In genomic region chr7:71598553-71598952, GRCh38 we compare ENCODE assay signal across 27 cellular contexts.
A peak's percentile ranks its signal among the peaks of the same experiment; 100 is the strongest.
DNase-seq lines count a peak whose midpoint lies in the region; ATAC-seq, FAIRE-seq and TF ChIP-seq lines count a peak whose summit lies in the region.
"Had no signal": no experiment of that assay in that cellular context is flagged by ENCODE, and none has a peak within 500 bp of the region (broad histone marks: within the 10 kb centered on the region; RNA-seq: fewer than 3 reads in every experiment).

No MANE protein-coding gene starts in this region.

- peaks cover 0 to 4% (median 0%) of the 10 kb centered on the region in 5 donors for H3K36me3 Mint-ChIP-seq in naive thymus-derived CD4-positive, alpha-beta T cell
- H3K36me3 Mint-ChIP-seq: CD8-positive, alpha-beta T cell had no signal

- ATAC-seq in HepG2 (no peak), right lobe of liver (no peak), K562 (no peak), HG02885 (IDR thresholded peaks at IDR 0.05; ENCODE audit: poor library complexity, unreplicated experiment) (no peak)
- ATAC-seq in naive thymus-derived CD4-positive, alpha-beta T cell = no peak
- ATAC-seq: A549; CD8-positive, alpha-beta T cell; GM12878 had no signal

- H3K4me3 Mint-ChIP-seq in naive thymus-derived CD4-positive, alpha-beta T cell = no peak overlapping the region
- H3K4me3 Mint-ChIP-seq: B cell; CD4-positive, alpha-beta T cell; CD8-positive, alpha-beta T cell had no signal

- no peaks in the 10 kb centered on the region for H3K4me1 Mint-ChIP-seq in naive thymus-derived CD4-positive, alpha-beta T cell
- H3K4me1 Mint-ChIP-seq: B cell had no signal

- intact Hi-C loops in HepG2 (cut with micrococcal nuclease; ENCODE audit: unreplicated experiment) = no loop called here
- intact Hi-C loops in right lobe of liver (cut with DNase I) = no loop called here
- intact Hi-C loops in K562 (cut with micrococcal nuclease) = no loop called here
- intact Hi-C loops in naive thymus-derived CD4-positive, alpha-beta T cell (cut with micrococcal nuclease) = no loop called here

- no peak overlapping the region for H2AFZ ChIP-seq in HepG2 (ENCODE audit: low read length)
- no peak overlapping the region for H2AFZ ChIP-seq in K562 (ENCODE audit: low read depth, low read length)

- H3K79me2 ChIP-seq in HepG2 (ENCODE audit: insufficient read depth, low read length) (no peaks in the 10 kb centered on the region), K562 (ENCODE audit: control insufficient read depth, insufficient read depth, low read length) (no peaks in the 10 kb centered on the region)

- H3K9me3 ChIP-seq in HepG2 (ENCODE audit: low read length) (no peaks in the 10 kb centered on the region), right lobe of liver (no peaks in the 10 kb centered on the region), K562 (replicated peaks; ENCODE audit: control insufficient read depth, insufficient read depth, low read depth, low read length) (no peaks in the 10 kb centered on the region), tibial nerve (no peaks in the 10 kb centered on the region)
- peaks cover 0 to 7% (median 0%) of the 10 kb centered on the region in 3 experiments for H3K9me3 ChIP-seq in naive thymus-derived CD4-positive, alpha-beta T cell (ENCODE audit: control insufficient read depth in 2 of 3, low read length in 3 of 3)
- H3K9me3 ChIP-seq: BLaER1 treated with 17β-estradiol and CSF1 and Interleukin-3, amounts not matched to agents 10 nM and 100 nM; Caco-2 had no signal

- H3K4me1 ChIP-seq in HepG2 (ENCODE audit: insufficient read depth, low read length) (no peaks in the 10 kb centered on the region), right lobe of liver (no peaks in the 10 kb centered on the region), K562 (replicated peaks in 1 of 2; ENCODE audit: control insufficient read depth in 2 of 2, insufficient read depth in 2 of 2, low read length in 2 of 2) (no peaks in the 10 kb centered on the region), tibial nerve (peaks cover 0 to 20% (median 7%) of the 10 kb centered on the region in 4 donors)
- H3K4me1 ChIP-seq in naive thymus-derived CD4-positive, alpha-beta T cell (ENCODE audit: control insufficient read depth in 2 of 2, insufficient read depth in 2 of 2, low read length in 2 of 2) = no peaks in the 10 kb centered on the region
- H3K4me1 ChIP-seq: A549; BLaER1 treated with 17β-estradiol and CSF1 and Interleukin-3, amounts not matched to agents 10 nM and 100 nM; Caco-2 had no signal

- no peak for DNase-seq in HepG2 (ENCODE audit: low spot score)
- DNase-seq in right lobe of liver = no peak
- DNase-seq in K562 (ENCODE audit: extremely low read depth in 1 of 4, low spot score in 3 of 4) = no peak
- peak; percentile 12 for DNase-seq in choroid plexus epithelial cell (ENCODE audit: low read depth)
- DNase-seq in naive thymus-derived CD4-positive, alpha-beta T cell = no peak
- no peak for DNase-seq in tibial nerve (ENCODE audit: low spot score in 2 of 2)
- DNase-seq: AML-193; Caco-2; Calu3; CD4-positive, alpha-beta T cell; CD8-positive, alpha-beta T cell; DMS153; DMS53; DMS79; DND-41; EL; GDM1 had no signal

- no peak overlapping the region for H3K4me3 ChIP-seq in HepG2 (replicated peaks in 1 of 3; ENCODE audit: insufficient read depth in 1 of 3, low read depth in 2 of 3, low read length in 3 of 3)
- no peak overlapping the region for H3K4me3 ChIP-seq in right lobe of liver
- no peak overlapping the region for H3K4me3 ChIP-seq in K562
- no peak overlapping the region for H3K4me3 ChIP-seq in choroid plexus epithelial cell (ENCODE audit: low read depth, low read length)
- H3K4me3 ChIP-seq in naive thymus-derived CD4-positive, alpha-beta T cell (ENCODE audit: low read length) = no peak overlapping the region
- no peak overlapping the region for H3K4me3 ChIP-seq in tibial nerve
- H3K4me3 ChIP-seq: A549; BLaER1 treated with 17β-estradiol and CSF1 and Interleukin-3, amounts not matched to agents 10 nM and 100 nM; GM12878 had no signal

- H4K20me1 ChIP-seq in HepG2 (ENCODE audit: insufficient read depth, low read length) = no peaks in the 10 kb centered on the region
- no peaks in the 10 kb centered on the region for H4K20me1 ChIP-seq in K562 (replicated peaks; ENCODE audit: control insufficient read depth, insufficient read depth, low read length)
- H4K20me1 ChIP-seq: BLaER1 treated with 17β-estradiol and CSF1 and Interleukin-3, amounts not matched to agents 10 nM and 100 nM had no signal

- WGBS in HepG2 (ENCODE audit: low lambda C conversion rate) = 42% methylated on average over 6 of the region's 6 CpGs
- WGBS in right lobe of liver (ENCODE audit: insufficient coverage, low coverage, low lambda C conversion rate, missing lambda C conversion rate) = 75% methylated on average over 6 of the region's 6 CpGs
- 3% methylated on average over 6 of the region's 6 CpGs for WGBS in K562 (ENCODE audit: insufficient coverage, low coverage, missing lambda C conversion rate)
- WGBS in tibial nerve, 2 donors = 79 to 81% methylated on average over 6 of the region's 6 CpGs

- H3K27me3 ChIP-seq in HepG2 (ENCODE audit: control insufficient read depth in 1 of 2, insufficient read depth in 2 of 2, low read length in 2 of 2) (no peaks in the 10 kb centered on the region), right lobe of liver (no peaks in the 10 kb centered on the region), K562 (ENCODE audit: control insufficient read depth in 2 of 2, insufficient read depth in 2 of 2, low read length in 2 of 2) (no peaks in the 10 kb centered on the region), tibial nerve (no peaks in the 10 kb centered on the region)
- no peaks in the 10 kb centered on the region for H3K27me3 ChIP-seq in naive thymus-derived CD4-positive, alpha-beta T cell (ENCODE audit: control insufficient read depth in 2 of 2, insufficient read depth in 2 of 2, low read length in 2 of 2)
- H3K27me3 ChIP-seq: BLaER1 treated with 17β-estradiol and CSF1 and Interleukin-3, amounts not matched to agents 10 nM and 100 nM had no signal

- CTCF ChIA-PET in HepG2 (lab: Yijun Ruan, JAX; ENCODE audit: low intra/inter-chr PET ratio, low total read pairs) (no interaction called here), K562 (lab: Yijun Ruan, JAX; ENCODE audit: low intra/inter-chr PET ratio) (no interaction called here)
- CTCF ChIA-PET in naive thymus-derived CD4-positive, alpha-beta T cell (lab: Charles Lee) = no interaction called here

- TF ChIP-seq POLR2A in HepG2 (IDR thresholded peaks at IDR 0.05; ENCODE audit: insufficient read depth in 1 of 2, low read depth in 2 of 2, low read length in 2 of 2) (no peak), right lobe of liver (IDR thresholded peaks at IDR 0.05) (no peak), K562 (conservative IDR thresholded peaks at IDR 0.05) (no peak), tibial nerve (IDR thresholded peaks at IDR 0.05) (no peak)

- H3K9me3 Mint-ChIP-seq in naive thymus-derived CD4-positive, alpha-beta T cell = peaks cover 0 to 25% (median 10%) of the 10 kb centered on the region in 11 donors

- no peaks in the 10 kb centered on the region for H3K9me1 ChIP-seq in K562 (ENCODE audit: control insufficient read depth, insufficient read depth, low read length)

- in situ Hi-C loops in HepG2 (cut with HindIII; ENCODE audit: extremely low pct_ligation_motif_present, low pct_unique_long_range_greater_than_20kb) (no loop called here), K562 (cut with MboI) (no loop called here)

- H3K9ac ChIP-seq in HepG2 (ENCODE audit: insufficient read depth, low read depth, low read length) (no peak overlapping the region), K562 (ENCODE audit: insufficient read depth in 1 of 2, low read depth in 2 of 2, low read length in 2 of 2) (no peak overlapping the region)
- H3K9ac ChIP-seq: BLaER1 treated with 17β-estradiol and CSF1 and Interleukin-3, amounts not matched to agents 10 nM and 100 nM had no signal

- no peak for TF ChIP-seq RAD21 in HepG2 (CRISPR knock-in tag; IDR thresholded peaks at IDR 0.05)
- TF ChIP-seq RAD21 in K562 (CRISPR knock-in tag; conservative IDR thresholded peaks at IDR 0.05 in 1 of 2, IDR thresholded peaks at IDR 0.05 in 1 of 2) = no peak

- BruUV-seq in HepG2 (replicated peaks; lab: Mats Ljungman, UMichigan) (no TSS peak), K562 (replicated peaks; lab: Mats Ljungman, UMichigan) (no TSS peak)

- TF ChIP-seq CTCF in HepG2 (CRISPR knock-in tag; IDR thresholded peaks at IDR 0.05) (no peak), right lobe of liver (IDR thresholded peaks at IDR 0.05) (no peak), K562 (IDR thresholded peaks at IDR 0.05 in 2 of 3, conservative IDR thresholded peaks at IDR 0.05 in 1 of 3; ENCODE audit: insufficient read depth in 2 of 3, low read depth in 1 of 3, low read length in 3 of 3) (no peak), choroid plexus epithelial cell (conservative IDR thresholded peaks at IDR 0.05; ENCODE audit: low read depth, low read length) (no peak), tibial nerve (IDR thresholded peaks at IDR 0.05) (no peak)

- H3K27ac Mint-ChIP-seq in naive thymus-derived CD4-positive, alpha-beta T cell = no peak overlapping the region
- H3K27ac Mint-ChIP-seq: B cell; CD4-positive, alpha-beta T cell; CD8-positive, alpha-beta T cell had no signal

- no peak overlapping the region for H3K4me2 ChIP-seq in HepG2 (ENCODE audit: low read depth, low read length)
- no peak overlapping the region for H3K4me2 ChIP-seq in K562 (ENCODE audit: insufficient read depth, low read length)
- H3K4me2 ChIP-seq: A549; BLaER1 treated with 17β-estradiol and CSF1 and Interleukin-3, amounts not matched to agents 10 nM and 100 nM had no signal

- peaks cover 0 to 4% (median 0%) of the 10 kb centered on the region in 5 donors for H3K27me3 Mint-ChIP-seq in naive thymus-derived CD4-positive, alpha-beta T cell
- H3K27me3 Mint-ChIP-seq: B cell had no signal

- H3K27ac ChIP-seq in HepG2 (ENCODE audit: extremely low read length, insufficient read depth, low read length) (no peak overlapping the region), right lobe of liver (no peak overlapping the region), K562 (ENCODE audit: extremely low read depth, low read depth, low read length) (no peak overlapping the region), tibial nerve (peak overlapping the region in 1 of 4 donors; percentile 27)
- H3K27ac ChIP-seq in naive thymus-derived CD4-positive, alpha-beta T cell (ENCODE audit: low read depth, low read length) = no peak overlapping the region
- H3K27ac ChIP-seq: 22Rv1; A549; BLaER1 treated with 17β-estradiol and CSF1 and Interleukin-3, amounts not matched to agents 10 nM and 100 nM; C4-2B had no signal

- no peak for FAIRE-seq in HepG2 (lab: Jason Lieb, UNC)
- no peak for FAIRE-seq in K562 (lab: Jason Lieb, UNC)
- FAIRE-seq: A549, D721Med, GM12878, GM12892, GM18507 had no signal

- H3K36me3 ChIP-seq in HepG2 (replicated peaks in 1 of 2; ENCODE audit: control insufficient read depth in 1 of 2, insufficient read depth in 2 of 2, low read length in 2 of 2) (no peaks in the 10 kb centered on the region), right lobe of liver (no peaks in the 10 kb centered on the region), K562 (ENCODE audit: control insufficient read depth, insufficient read depth, low read length) (no peaks in the 10 kb centered on the region; the same call in 2 of the 3 replicates), tibial nerve (no peaks in the 10 kb centered on the region)
- H3K36me3 ChIP-seq in naive thymus-derived CD4-positive, alpha-beta T cell (ENCODE audit: control insufficient read depth in 2 of 3, insufficient read depth in 3 of 3, low read length in 3 of 3) = no peaks in the 10 kb centered on the region
- H3K36me3 ChIP-seq: BLaER1 treated with 17β-estradiol and CSF1 and Interleukin-3, amounts not matched to agents 10 nM and 100 nM had no signal

- TF ChIP-seq EP300 in HepG2 (IDR thresholded peaks at IDR 0.05; ENCODE audit: low read depth in 2 of 2, low read length in 2 of 2) (no peak), HepG2 (CRISPR knock-in tag; IDR thresholded peaks at IDR 0.05; ENCODE audit: borderline replicate concordance) (no peak), K562 (IDR thresholded peaks at IDR 0.05; ENCODE audit: low read length) (no peak), tibial nerve (IDR thresholded peaks at IDR 0.05) (no peak)

- POLR2A ChIA-PET in HepG2 (lab: Yijun Ruan, JAX) = no interaction called here
- POLR2A ChIA-PET in K562 (lab: Yijun Ruan, JAX) = no interaction called here
- POLR2A ChIA-PET in naive thymus-derived CD4-positive, alpha-beta T cell (lab: Charles Lee) = no interaction called here

Comparison
In these comparisons a context has a peak if more than half of its experiments do, and no peak if none do; other contexts are left out.
1. Of the 241 proteins assayed by ChIP-seq in both HepG2 and K562: peak only in HepG2: none; only in K562: NFIC; in both: none; in neither: 240.